In genomic region chr9:32552172-32552872, GRCh38 we compare ENCODE assay signal across 8 cellular contexts. TPM values are rescaled to one million over a fixed set of nuclear protein-coding genes. Genes with fewer than 3 reads are reported as not detected.
A peak's percentile ranks its signal among the peaks of the same experiment; 100 is the strongest.
DNase-seq lines count a peak whose midpoint lies in the region; ATAC-seq and TF ChIP-seq lines count a peak whose summit lies in the region.

TSS of gene SMIM27 (plus strand) at chr9:32552327. CDS start at chr9:32552435, 108 bp downstream.
TSS of gene TOPORS (minus strand) at chr9:32552586. CDS start at chr9:32552436, 150 bp downstream.

- peak within 1 kb of the TSS; percentile 83 for H3K4me2 ChIP-seq in GM23338

- H3K4me3 Mint-ChIP-seq in GM23338 (peak within 1 kb of the TSS; percentile 89), naive B cell (peak within 1 kb of the TSS; percentile 95 to 99 (median 97))
- H3K4me3 Mint-ChIP-seq in activated T-cell treated with anti-CD3 and anti-CD28 coated beads, Interleukin-2, amount 50 U/mL, for 72 hours: peak within 1 kb of the TSS; percentile 100
- H3K4me3 Mint-ChIP-seq in stimulated activated memory B cell treated with anti-CD40 and anti-IgM and Interleukin-4, amounts not matched to agents 10 μg/mL and 1 μg/mL and 100 μg/mL, for 72 hours: peak within 1 kb of the TSS; percentile 94

- H3K36me3 ChIP-seq in GM23338 (ENCODE audit: insufficient read depth) (no peaks in the 10 kb centered on the region), esophagus squamous epithelium (peaks cover 0 to 17% (median 0%) of the 10 kb centered on the region in 3 donors)

- H3K9me2 ChIP-seq in GM23338 (ENCODE audit: insufficient read depth): no peaks in the 10 kb centered on the region

- H3K27ac Mint-ChIP-seq in GM23338 (peak within 1 kb of the TSS; percentile 99), naive B cell (peak within 1 kb of the TSS; percentile 96 to 99 (median 98))
- peak within 1 kb of the TSS; percentile 100 for H3K27ac Mint-ChIP-seq in activated T-cell treated with anti-CD3 and anti-CD28 coated beads, Interleukin-2, amount 50 U/mL, for 72 hours
- peak within 1 kb of the TSS; percentile 98 for H3K27ac Mint-ChIP-seq in stimulated activated memory B cell treated with anti-CD40 and anti-IgM and Interleukin-4, amounts not matched to agents 10 μg/mL and 1 μg/mL and 100 μg/mL, for 72 hours

- H3K27me3 ChIP-seq in GM23338 (ENCODE audit: insufficient read depth) (no peaks in the 10 kb centered on the region), esophagus squamous epithelium (no peaks in the 10 kb centered on the region)

- no peaks in the 10 kb centered on the region for H3K9me3 ChIP-seq in esophagus squamous epithelium

- H3K4me3 ChIP-seq in GM23338 (peak within 1 kb of the TSS; percentile 91), esophagus squamous epithelium (peak within 1 kb of the TSS; percentile 64 to 94 (median 76))

- peak; percentile 90 for DNase-seq in EH (ENCODE audit: low read depth)
- peak; percentile 95 for DNase-seq in GM23338 (ENCODE audit: low spot score)
- peak; percentile 91 to 96 for DNase-seq in Kasumi-1 (lab: John Stamatoyannopoulos, UW)
- peak; percentile 92 for DNase-seq in RKO (ENCODE audit: low spot score)
- DNase-seq in activated T-cell treated with anti-CD3 and anti-CD28 coated beads, Interleukin-2, amount 50 U/mL, for 72 hours: peak; percentile 90 to 92
- peak; percentile 59 for DNase-seq in esophagus squamous epithelium (lab: John Stamatoyannopoulos, UW)
- peak; percentile 85 for DNase-seq in naive B cell

- peaks cover 19% of the 10 kb centered on the region for H4K20me1 ChIP-seq in GM23338 (replicated peaks; ENCODE audit: insufficient read depth)

- H3K27ac ChIP-seq in GM23338 (ENCODE audit: low read depth) (peak within 1 kb of the TSS; percentile 78), esophagus squamous epithelium (peak within 1 kb of the TSS; percentile 91 to 98 (median 96))

- TF ChIP-seq POLR2A in esophagus squamous epithelium (IDR thresholded peaks at IDR 0.05): peak in 3 of 4 donors; percentile 62 to 78 (median 63)

- no peak for TF ChIP-seq CTCF in GM23338 (conservative IDR thresholded peaks at IDR 0.05; ENCODE audit: low read depth in 2 of 2)
- no peak for TF ChIP-seq CTCF in esophagus squamous epithelium (IDR thresholded peaks at IDR 0.05)

- H3K4me1 Mint-ChIP-seq in GM23338: peaks cover 18% of the 10 kb centered on the region
- H3K4me1 Mint-ChIP-seq in activated T-cell treated with anti-CD3 and anti-CD28 coated beads, Interleukin-2, amount 50 U/mL, for 72 hours (ENCODE audit: low read depth): peaks cover 48% of the 10 kb centered on the region
- peaks cover 24 to 51% (median 48%) of the 10 kb centered on the region in 3 donors for H3K4me1 Mint-ChIP-seq in naive B cell
- peaks cover 37% of the 10 kb centered on the region for H3K4me1 Mint-ChIP-seq in stimulated activated memory B cell treated with anti-CD40 and anti-IgM and Interleukin-4, amounts not matched to agents 10 μg/mL and 1 μg/mL and 100 μg/mL, for 72 hours

- intact Hi-C loops in esophagus squamous epithelium (cut with DNase I): no loop called here

- H3K36me3 Mint-ChIP-seq in GM23338 (ENCODE audit: low read depth) (peaks cover 23% of the 10 kb centered on the region), naive B cell (no peaks in the 10 kb centered on the region)
- peaks cover 3 to 17% of the 10 kb centered on the region in 2 donors for H3K36me3 Mint-ChIP-seq in activated T-cell treated with anti-CD3 and anti-CD28 coated beads, Interleukin-2, amount 50 U/mL, for 72 hours (ENCODE audit: insufficient read depth in 2 of 2)
- H3K36me3 Mint-ChIP-seq in stimulated activated memory B cell treated with anti-CD40 and anti-IgM and Interleukin-4, amounts not matched to agents 10 μg/mL and 1 μg/mL and 100 μg/mL, for 72 hours: peaks cover 6% of the 10 kb centered on the region

- H3K4me1 ChIP-seq in GM23338 (ENCODE audit: insufficient read depth): peaks cover 8% of the 10 kb centered on the region
- H3K4me1 ChIP-seq in esophagus squamous epithelium: peaks cover 0 to 46% (median 12%) of the 10 kb centered on the region in 3 donors

- peak within 1 kb of the TSS; percentile 67; the same call in 1 of the 2 replicates for H2AFZ ChIP-seq in GM23338

- H3K9me3 Mint-ChIP-seq in GM23338 (no peaks in the 10 kb centered on the region; the same call in 2 of the 3 replicates), naive B cell (no peaks in the 10 kb centered on the region)
- H3K9me3 Mint-ChIP-seq in activated T-cell treated with anti-CD3 and anti-CD28 coated beads, Interleukin-2, amount 50 U/mL, for 72 hours: no peaks in the 10 kb centered on the region
- H3K9me3 Mint-ChIP-seq in stimulated activated memory B cell treated with anti-CD40 and anti-IgM and Interleukin-4, amounts not matched to agents 10 μg/mL and 1 μg/mL and 100 μg/mL, for 72 hours: no peaks in the 10 kb centered on the region

- H3F3A ChIP-seq in GM23338 (replicated peaks; ENCODE audit: low read depth): peaks cover 5% of the 10 kb centered on the region

- ATAC-seq in GM23338: peak; percentile 72
- ATAC-seq in activated T-cell treated with anti-CD3 and anti-CD28 coated beads, Interleukin-2, amount 50 U/mL, for 72 hours (replicated peaks in 1 of 2): peak; percentile 72 to 73
- peak; percentile 67 to 68 for ATAC-seq in naive B cell (ENCODE audit: low read depth in 2 of 2)
- ATAC-seq in stimulated activated memory B cell treated with anti-CD40 and anti-IgM and Interleukin-4, amounts not matched to agents 10 μg/mL and 1 μg/mL and 100 μg/mL, for 72 hours: peak; percentile 89

- peaks cover 51% of the 10 kb centered on the region for H3K79me2 ChIP-seq in GM23338 (replicated peaks; ENCODE audit: insufficient read depth)

- WGBS in esophagus squamous epithelium, 2 donors: 0 to 1% methylated on average over 38 to 41 of the region's 46 CpGs

- H3K27me3 Mint-ChIP-seq in GM23338 (ENCODE audit: insufficient read depth, low read depth, poor library complexity): peaks cover 22% of the 10 kb centered on the region
- H3K27me3 Mint-ChIP-seq in activated T-cell treated with anti-CD3 and anti-CD28 coated beads, Interleukin-2, amount 50 U/mL, for 72 hours (ENCODE audit: low read depth): no peaks in the 10 kb centered on the region
- H3K27me3 Mint-ChIP-seq in naive B cell: no peaks in the 10 kb centered on the region
- no peaks in the 10 kb centered on the region for H3K27me3 Mint-ChIP-seq in stimulated activated memory B cell treated with anti-CD40 and anti-IgM and Interleukin-4, amounts not matched to agents 10 μg/mL and 1 μg/mL and 100 μg/mL, for 72 hours

TF ChIP-seq in GM23338, 12 proteins besides CTCF, POLR2A, EP300 and RAD21 (continues in another document):
- TF ChIP-seq STAT1 (IDR thresholded peaks at IDR 0.05; ENCODE audit: unreplicated experiment) (no peak), ZNF114 (CRISPR knock-in tag; IDR thresholded peaks at IDR 0.05) (no peak), POLR2AphosphoS5 (IDR thresholded peaks at IDR 0.05; ENCODE audit: low read depth) (peak; percentile 72), ZNF331 (CRISPR knock-in tag; IDR thresholded peaks at IDR 0.05; ENCODE audit: low read depth) (no peak), CREB1 (CRISPR knock-in tag; IDR thresholded peaks at IDR 0.05; ENCODE audit: low read depth) (peak; percentile 69)
- TF ChIP-seq, protein P1, sequence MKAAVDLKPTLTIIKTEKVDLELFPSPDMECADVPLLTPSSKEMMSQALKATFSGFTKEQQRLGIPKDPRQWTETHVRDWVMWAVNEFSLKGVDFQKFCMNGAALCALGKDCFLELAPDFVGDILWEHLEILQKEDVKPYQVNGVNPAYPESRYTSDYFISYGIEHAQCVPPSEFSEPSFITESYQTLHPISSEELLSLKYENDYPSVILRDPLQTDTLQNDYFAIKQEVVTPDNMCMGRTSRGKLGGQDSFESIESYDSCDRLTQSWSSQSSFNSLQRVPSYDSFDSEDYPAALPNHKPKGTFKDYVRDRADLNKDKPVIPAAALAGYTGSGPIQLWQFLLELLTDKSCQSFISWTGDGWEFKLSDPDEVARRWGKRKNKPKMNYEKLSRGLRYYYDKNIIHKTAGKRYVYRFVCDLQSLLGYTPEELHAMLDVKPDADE (IDR thresholded peaks at IDR 0.05): peak; percentile 72
- TF ChIP-seq, protein P2, sequence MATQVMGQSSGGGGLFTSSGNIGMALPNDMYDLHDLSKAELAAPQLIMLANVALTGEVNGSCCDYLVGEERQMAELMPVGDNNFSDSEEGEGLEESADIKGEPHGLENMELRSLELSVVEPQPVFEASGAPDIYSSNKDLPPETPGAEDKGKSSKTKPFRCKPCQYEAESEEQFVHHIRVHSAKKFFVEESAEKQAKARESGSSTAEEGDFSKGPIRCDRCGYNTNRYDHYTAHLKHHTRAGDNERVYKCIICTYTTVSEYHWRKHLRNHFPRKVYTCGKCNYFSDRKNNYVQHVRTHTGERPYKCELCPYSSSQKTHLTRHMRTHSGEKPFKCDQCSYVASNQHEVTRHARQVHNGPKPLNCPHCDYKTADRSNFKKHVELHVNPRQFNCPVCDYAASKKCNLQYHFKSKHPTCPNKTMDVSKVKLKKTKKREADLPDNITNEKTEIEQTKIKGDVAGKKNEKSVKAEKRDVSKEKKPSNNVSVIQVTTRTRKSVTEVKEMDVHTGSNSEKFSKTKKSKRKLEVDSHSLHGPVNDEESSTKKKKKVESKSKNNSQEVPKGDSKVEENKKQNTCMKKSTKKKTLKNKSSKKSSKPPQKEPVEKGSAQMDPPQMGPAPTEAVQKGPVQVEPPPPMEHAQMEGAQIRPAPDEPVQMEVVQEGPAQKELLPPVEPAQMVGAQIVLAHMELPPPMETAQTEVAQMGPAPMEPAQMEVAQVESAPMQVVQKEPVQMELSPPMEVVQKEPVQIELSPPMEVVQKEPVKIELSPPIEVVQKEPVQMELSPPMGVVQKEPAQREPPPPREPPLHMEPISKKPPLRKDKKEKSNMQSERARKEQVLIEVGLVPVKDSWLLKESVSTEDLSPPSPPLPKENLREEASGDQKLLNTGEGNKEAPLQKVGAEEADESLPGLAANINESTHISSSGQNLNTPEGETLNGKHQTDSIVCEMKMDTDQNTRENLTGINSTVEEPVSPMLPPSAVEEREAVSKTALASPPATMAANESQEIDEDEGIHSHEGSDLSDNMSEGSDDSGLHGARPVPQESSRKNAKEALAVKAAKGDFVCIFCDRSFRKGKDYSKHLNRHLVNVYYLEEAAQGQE (IDR thresholded peaks at IDR 0.05; ENCODE audit: unreplicated experiment): no peak

RNA-seq across cellular contexts. Expression of gene SMIM27, which starts in this region (rescaled TPM):
- 0.39 and 3.4 TPM in 2 replicates for total RNA-seq in GM23338 (2014; rRNA removed; shearing (Covaris generic))
- polyA plus RNA-seq in GM23338 (2016; fragmentation: Nextera tagmentation; extraction: Ambion mirVana): 106 and 116 TPM in 2 replicates
- total RNA-seq in activated T-cell treated with anti-CD3 and anti-CD28 coated beads, Interleukin-2, amount 50 U/mL, for 72 hours: 10 to 100 TPM; 54.4 to 63.5 TPM
- 1 to 10 TPM; 1.1 to 5.3 (median 2.0) TPM for total RNA-seq in esophagus squamous epithelium
- 100 to 1,000 TPM in 1 of 6 donors, 10 to 100 TPM in 5; 28.8 to 107 (median 80.0) TPM for polyA plus RNA-seq in naive B cell (ENCODE audit: low read depth in 6 of 6)

RNA-seq across cellular contexts. Expression of gene TOPORS, which starts in this region (rescaled TPM):
- 35.9 and 43.3 TPM in 2 replicates for total RNA-seq in GM23338 (2014; rRNA removed; shearing (Covaris generic))
- polyA plus RNA-seq in GM23338 (2016; fragmentation: Nextera tagmentation; extraction: Ambion mirVana) (26.5 and 31.8 TPM in 2 replicates), naive B cell (ENCODE audit: low read depth in 6 of 6) (10 to 100 TPM; 22.5 to 39.9 (median 26.9) TPM)
- total RNA-seq in activated T-cell treated with anti-CD3 and anti-CD28 coated beads, Interleukin-2, amount 50 U/mL, for 72 hours: 10 to 100 TPM; 12.8 to 13.8 TPM
- total RNA-seq in esophagus squamous epithelium: 10 to 100 TPM; 12.2 to 19.8 (median 16.0) TPM

Comparison
In these comparisons a context has a peak if more than half of its experiments do, and no peak if none do; other contexts are left out.
1. Peak in every context shown above with its lines: DNase-seq, ATAC-seq, H3K4me3 ChIP-seq and H3K27ac ChIP-seq.
2. RNA of gene SMIM27 (total RNA-seq): 54.4 to 63.5 TPM in activated T-cell treated with anti-CD3 and anti-CD28 coated beads, Interleukin-2, amount 50 U/mL, for 72 hours; 0.39 to 3.4 TPM in GM23338 and 1.1 to 5.3 TPM in esophagus squamous epithelium; every median in the first group is over 4 times any median in the second.